ENCODE assay signal across 8 cellular contexts in the genomic region with DNA sequence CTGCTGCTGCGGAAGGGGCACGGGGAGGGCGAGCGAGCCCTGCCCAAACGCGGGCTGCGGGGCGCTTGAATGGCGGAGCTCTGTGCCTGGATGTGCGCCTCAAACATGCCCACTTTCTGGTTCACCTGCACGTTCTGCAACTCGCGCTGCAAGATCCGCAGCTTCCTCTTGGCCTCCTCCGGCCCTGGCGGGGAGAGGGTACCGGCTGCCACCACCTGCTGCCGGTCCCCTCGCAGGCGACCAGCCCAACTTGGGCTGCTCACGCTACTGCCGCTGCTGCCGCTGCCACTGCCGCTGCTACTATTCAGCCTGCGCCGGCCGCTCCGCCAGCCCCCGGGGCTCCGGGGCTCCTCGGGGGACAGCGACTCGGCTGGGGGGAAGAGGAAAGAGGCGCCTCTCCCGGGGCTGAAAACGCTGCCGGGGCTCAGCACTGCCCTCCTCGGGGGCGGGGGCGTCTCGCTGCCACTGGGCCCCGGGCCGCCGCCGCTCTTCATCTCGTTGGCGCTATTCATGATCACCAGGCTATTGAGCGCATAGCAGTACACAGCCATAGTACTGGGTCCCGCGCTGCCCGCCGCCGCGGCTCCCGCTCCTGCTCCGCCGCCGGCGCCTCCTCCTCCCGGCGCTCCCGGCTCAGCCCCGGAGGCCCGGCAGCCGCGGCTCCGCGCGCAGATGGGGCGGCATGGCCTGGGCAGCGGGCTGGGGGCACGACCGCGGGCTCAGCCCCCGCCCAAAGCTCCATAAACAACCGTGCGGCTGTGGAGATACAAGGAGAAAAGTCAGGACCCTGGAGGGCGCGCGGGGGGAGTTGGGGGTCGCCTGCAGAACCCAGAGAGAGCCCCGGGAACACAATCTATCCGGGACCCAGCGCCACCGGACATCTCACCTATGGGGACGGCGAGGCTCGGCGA. TPM values are rescaled to one million over a fixed set of nuclear protein-coding genes. Genes with fewer than 3 reads are reported as not detected.
DNase-seq lines count a peak whose midpoint lies in the region; ATAC-seq lines count a peak whose summit lies in the region.

No MANE protein-coding gene starts in this region.

- H3K36me3 Mint-ChIP-seq in CD4-positive, CD25-positive, alpha-beta regulatory T cell, result peaks cover 32% of the 10 kb centered on the region
- H3K36me3 Mint-ChIP-seq in effector memory CD8-positive, alpha-beta T cell (ENCODE audit: insufficient read depth), result peaks cover 63% of the 10 kb centered on the region

- H3K9me3 ChIP-seq in CD4-positive, CD25-positive, alpha-beta regulatory T cell (ENCODE audit: control insufficient read depth in 2 of 2, low read length in 2 of 2), result no peaks in the 10 kb centered on the region
- H3K9me3 ChIP-seq in HUES64 (ENCODE audit: insufficient read depth, low read depth, low read length) (no peaks in the 10 kb centered on the region), subcutaneous abdominal adipose tissue (ENCODE audit: control insufficient read depth in 5 of 5, low read length in 5 of 5) (no peaks in the 10 kb centered on the region)

- peaks cover 0 to 4% (median 0%) of the 10 kb centered on the region in 7 donors for H3K9me3 Mint-ChIP-seq in CD4-positive, CD25-positive, alpha-beta regulatory T cell
- H3K9me3 Mint-ChIP-seq in effector memory CD8-positive, alpha-beta T cell, result no peaks in the 10 kb centered on the region

- H3K27ac ChIP-seq in CD4-positive, CD25-positive, alpha-beta regulatory T cell (ENCODE audit: insufficient read depth, low read length, poor library complexity, severe bottlenecking), result peak overlapping the region; percentile 81
- H3K27ac ChIP-seq in HUES64 (ENCODE audit: low read depth, low read length) (no peak overlapping the region), subcutaneous abdominal adipose tissue (ENCODE audit: low read depth, low read length) (peak overlapping the region; percentile 87)

- peaks cover 50% of the 10 kb centered on the region for H3K4me1 ChIP-seq in CD4-positive, CD25-positive, alpha-beta regulatory T cell (ENCODE audit: control insufficient read depth, insufficient read depth, low read length, poor library complexity, severe bottlenecking)
- peaks cover 18% of the 10 kb centered on the region for H3K4me1 ChIP-seq in HUES64 (ENCODE audit: insufficient read depth, low read length)
- peaks cover 11 to 65% (median 58%) of the 10 kb centered on the region in 5 donors for H3K4me1 ChIP-seq in subcutaneous abdominal adipose tissue (ENCODE audit: control insufficient read depth in 5 of 5, insufficient read depth in 5 of 5, low read length in 5 of 5)

- H3K27me3 ChIP-seq in CD4-positive, CD25-positive, alpha-beta regulatory T cell (ENCODE audit: control insufficient read depth, insufficient read depth, low read length), result no peaks in the 10 kb centered on the region
- H3K27me3 ChIP-seq in HUES64 (ENCODE audit: insufficient read depth, low read length) (peaks cover 60% of the 10 kb centered on the region), subcutaneous abdominal adipose tissue (ENCODE audit: control insufficient read depth in 5 of 5, insufficient read depth in 4 of 5, low read length in 5 of 5) (no peaks in the 10 kb centered on the region)

- peaks cover 24% of the 10 kb centered on the region for H3K36me3 ChIP-seq in CD4-positive, CD25-positive, alpha-beta regulatory T cell (ENCODE audit: control insufficient read depth, insufficient read depth, low read length)
- H3K36me3 ChIP-seq in HUES64 (ENCODE audit: insufficient read depth, low read length) (no peaks in the 10 kb centered on the region), subcutaneous abdominal adipose tissue (ENCODE audit: control insufficient read depth in 5 of 5, insufficient read depth in 5 of 5, low read length in 5 of 5) (peaks cover 0 to 29% (median 21%) of the 10 kb centered on the region in 5 donors)

- peak overlapping the region; percentile 91 to 100 (median 98) for H3K4me3 Mint-ChIP-seq in CD4-positive, CD25-positive, alpha-beta regulatory T cell
- peak overlapping the region; percentile 87 to 97 for H3K4me3 Mint-ChIP-seq in effector memory CD8-positive, alpha-beta T cell

- 5% methylated on average over 89 of the region's 89 CpGs for WGBS in HUES64

- peak; percentile 47 to 51 for ATAC-seq in CD4-positive, CD25-positive, alpha-beta regulatory T cell (ENCODE audit: low read depth in 2 of 2)
- peak; percentile 40 for ATAC-seq in GM19372 (IDR thresholded peaks at IDR 0.05; ENCODE audit: low read depth, unreplicated experiment)
- peak; percentile 62 for ATAC-seq in effector memory CD8-positive, alpha-beta T cell (replicated peaks)

- H3K9ac ChIP-seq in HUES64 (ENCODE audit: low read depth, low read length), result peak overlapping the region; percentile 67
- peak overlapping the region in 4 of 5 donors; percentile 78 to 89 (median 84) for H3K9ac ChIP-seq in subcutaneous abdominal adipose tissue (ENCODE audit: low read length in 5 of 5)

- peak; percentile 46 to 73 (median 71) for DNase-seq in CD4-positive, CD25-positive, alpha-beta regulatory T cell
- peak; percentile 34 to 37 for DNase-seq in activated CD4-positive, alpha-beta T cell treated with anti-CD3 and anti-CD28 coated beads, Interleukin-2, amount 50 U/mL, for 4 hours
- DNase-seq in effector memory CD8-positive, alpha-beta T cell, result peak; percentile 56 to 62 (median 59)
- DNase-seq in medulla oblongata (ENCODE audit: extremely low spot score), result peak; percentile 70
- no peak for DNase-seq in RKO (ENCODE audit: low spot score)

- H3K27ac Mint-ChIP-seq in CD4-positive, CD25-positive, alpha-beta regulatory T cell, result peak overlapping the region; percentile 83 to 97 (median 92)
- H3K27ac Mint-ChIP-seq in effector memory CD8-positive, alpha-beta T cell, result peak overlapping the region; percentile 89 to 93

- peaks cover 10% of the 10 kb centered on the region for H3K27me3 Mint-ChIP-seq in CD4-positive, CD25-positive, alpha-beta regulatory T cell
- H3K27me3 Mint-ChIP-seq in effector memory CD8-positive, alpha-beta T cell, result no peaks in the 10 kb centered on the region

- H3K4me3 ChIP-seq in CD4-positive, CD25-positive, alpha-beta regulatory T cell (ENCODE audit: low read depth, low read length), result peak overlapping the region; percentile 95
- H3K4me3 ChIP-seq in HUES64 (ENCODE audit: low read length) (peak overlapping the region; percentile 80), subcutaneous abdominal adipose tissue (ENCODE audit: low read depth in 1 of 5, low read length in 5 of 5) (peak overlapping the region; percentile 64 to 93 (median 90))

- H3K4me1 Mint-ChIP-seq in CD4-positive, CD25-positive, alpha-beta regulatory T cell, result peaks cover 22 to 54% (median 30%) of the 10 kb centered on the region in 4 donors
- H3K4me1 Mint-ChIP-seq in effector memory CD8-positive, alpha-beta T cell (ENCODE audit: low read depth in 2 of 2), result peaks cover 37 to 41% of the 10 kb centered on the region in 2 donors

RNA-seq across cellular contexts. Expression of gene ITPKB, which starts 1.9 kb away (rescaled TPM):
- total RNA-seq in CD4-positive, CD25-positive, alpha-beta regulatory T cell, result 216 TPM
- polyA plus RNA-seq in CD4-positive, CD25-positive, alpha-beta regulatory T cell, result 10 to 100 TPM; 38.5 to 60.2 (median 44.8) TPM
- 7.0 TPM for polyA plus RNA-seq in HUES64 (2013, experiment 1 of 2)
- polyA plus RNA-seq in HUES64 (2013, experiment 2 of 2), result 8.5 TPM
